In genomic region chr12:67804168-67804567, GRCh38 we compare ENCODE assay signal across 11 cellular contexts.
A peak's percentile ranks its signal among the peaks of the same experiment; 100 is the strongest.
DNase-seq lines count a peak whose midpoint lies in the region; ATAC-seq and TF ChIP-seq lines count a peak whose summit lies in the region.
"Had no signal": no experiment of that assay in that cellular context is flagged by ENCODE, and none has a peak within 500 bp of the region (broad histone marks: within the 10 kb centered on the region; RNA-seq: fewer than 3 reads in every experiment).

No MANE protein-coding gene starts in this region.

- WGBS in right cardiac atrium, result 42% methylated on average over 1 of the region's 1 CpG

- H3K4me1 Mint-ChIP-seq in activated naive CD8-positive, alpha-beta T cell treated with anti-CD3 and anti-CD28 coated beads, Interleukin-2, amount 50 U/mL, for 24 hours, result peaks cover 26% of the 10 kb centered on the region

- no peak overlapping the region for H3K27ac Mint-ChIP-seq in activated naive CD8-positive, alpha-beta T cell treated with anti-CD3 and anti-CD28 coated beads, Interleukin-2, amount 50 U/mL, for 24 hours
- H3K27ac Mint-ChIP-seq: mesothelial cell of epicardium had no signal

- no peaks in the 10 kb centered on the region for H4K20me1 ChIP-seq in Loucy (ENCODE audit: insufficient read depth, low read length, poor library complexity, severe bottlenecking)

- H3K4me2 ChIP-seq in Loucy (ENCODE audit: low read depth, low read length, poor library complexity, severe bottlenecking), result peak overlapping the region; percentile 50

- no peak overlapping the region for H3K4me3 Mint-ChIP-seq in activated naive CD8-positive, alpha-beta T cell treated with anti-CD3 and anti-CD28 coated beads, Interleukin-2, amount 50 U/mL, for 24 hours
- H3K4me3 Mint-ChIP-seq: mesothelial cell of epicardium had no signal

- TF ChIP-seq CTCF in Loucy (conservative IDR thresholded peaks at IDR 0.05; ENCODE audit: low read length), result no peak
- TF ChIP-seq CTCF in breast epithelium (IDR thresholded peaks at IDR 0.05), result no peak

- no peak overlapping the region for H3K4me3 ChIP-seq in Loucy (ENCODE audit: low read length, poor library complexity, severe bottlenecking)
- H3K4me3 ChIP-seq in breast epithelium, result no peak overlapping the region
- H3K4me3 ChIP-seq in right cardiac atrium (ENCODE audit: low read length), result no peak overlapping the region
- H3K4me3 ChIP-seq: adrenal gland had no signal

- H3K9me3 ChIP-seq in Loucy (ENCODE audit: insufficient read depth, low read depth, low read length), result no peaks in the 10 kb centered on the region
- H3K9me3 ChIP-seq in breast epithelium, result no peaks in the 10 kb centered on the region
- H3K9me3 ChIP-seq in right cardiac atrium (ENCODE audit: control insufficient read depth, low read length), result no peaks in the 10 kb centered on the region
- H3K9me3 ChIP-seq: adrenal gland had no signal

- H3K27ac ChIP-seq in breast epithelium, result no peak overlapping the region
- no peak overlapping the region for H3K27ac ChIP-seq in right cardiac atrium (ENCODE audit: low read length)
- H3K27ac ChIP-seq: adrenal gland had no signal

- H3K4me1 ChIP-seq in Loucy (ENCODE audit: insufficient read depth, low read length, poor library complexity, severe bottlenecking) (peaks cover 19% of the 10 kb centered on the region), breast epithelium (no peaks in the 10 kb centered on the region), right cardiac atrium (ENCODE audit: control insufficient read depth, insufficient read depth, low read length) (peaks cover 3% of the 10 kb centered on the region)
- H3K4me1 ChIP-seq: adrenal gland had no signal

- no peak overlapping the region for H3K9ac ChIP-seq in Loucy (ENCODE audit: low read depth, low read length, poor library complexity, severe bottlenecking)

- H3K36me3 ChIP-seq in Loucy (ENCODE audit: insufficient read depth, low read length), result no peaks in the 10 kb centered on the region
- H3K36me3 ChIP-seq in breast epithelium, result no peaks in the 10 kb centered on the region
- H3K36me3 ChIP-seq: adrenal gland had no signal

- peak; percentile 24 for DNase-seq in activated CD8-positive, alpha-beta memory T cell treated with anti-CD3 and anti-CD28 coated beads, Interleukin-2, amount 50 U/mL, for 24 hours (ENCODE audit: extremely low read depth)
- no peak for DNase-seq in activated CD8-positive, alpha-beta memory T cell treated with anti-CD3 and anti-CD28 coated beads for 24 hours
- DNase-seq in activated naive CD8-positive, alpha-beta T cell treated with anti-CD3 and anti-CD28 coated beads, Interleukin-2, amount 50 U/mL, for 24 hours, result peak; percentile 38
- DNase-seq in stimulated activated naive CD4-positive, alpha-beta T cell treated with Interleukin-2 at 50 U/mL for 16 hours (lab: John Stamatoyannopoulos, UW), result peak; percentile 45
- no peak for DNase-seq in breast epithelium (ENCODE audit: low spot score in 2 of 2)
- DNase-seq in right cardiac atrium, result no peak
- DNase-seq in NOMO-1 treated with DMSO at 0.1 percent for 48 hours (lab: John Stamatoyannopoulos, UW; ENCODE audit: unreplicated experiment), result no peak
- DNase-seq: ACHN, adrenal gland had no signal

- no peak overlapping the region for H2AFZ ChIP-seq in Loucy (ENCODE audit: low read length)

- no peak for TF ChIP-seq POLR2A in breast epithelium (IDR thresholded peaks at IDR 0.05)

- H3K27me3 ChIP-seq in Loucy (ENCODE audit: insufficient read depth, low read length, poor library complexity, severe bottlenecking), result no peaks in the 10 kb centered on the region
- H3K27me3 ChIP-seq in breast epithelium, result no peaks in the 10 kb centered on the region
- no peaks in the 10 kb centered on the region for H3K27me3 ChIP-seq in right cardiac atrium (ENCODE audit: control insufficient read depth, insufficient read depth)
- H3K27me3 ChIP-seq: adrenal gland had no signal

- intact Hi-C loops in breast epithelium (cut with DNase I; ENCODE audit: low total_unique reads), result no loop called here
- intact Hi-C loops in right cardiac atrium (cut with DNase I), result no loop called here

- ATAC-seq in activated naive CD8-positive, alpha-beta T cell treated with anti-CD3 and anti-CD28 coated beads, Interleukin-2, amount 50 U/mL, for 24 hours, result peak; percentile 97
- no peak for ATAC-seq in right cardiac atrium

- no peaks in the 10 kb centered on the region for H3K36me3 Mint-ChIP-seq in activated naive CD8-positive, alpha-beta T cell treated with anti-CD3 and anti-CD28 coated beads, Interleukin-2, amount 50 U/mL, for 24 hours (ENCODE audit: low read depth)
- H3K36me3 Mint-ChIP-seq: mesothelial cell of epicardium had no signal

- no peaks in the 10 kb centered on the region for H3F3A ChIP-seq in Loucy (ENCODE audit: low read depth)

- H3K79me2 ChIP-seq in Loucy (ENCODE audit: insufficient read depth, low read length), result no peaks in the 10 kb centered on the region

- H3K9me3 Mint-ChIP-seq in activated naive CD8-positive, alpha-beta T cell treated with anti-CD3 and anti-CD28 coated beads, Interleukin-2, amount 50 U/mL, for 24 hours, result no peaks in the 10 kb centered on the region
- H3K9me3 Mint-ChIP-seq: mesothelial cell of epicardium had no signal

- peaks cover 3% of the 10 kb centered on the region for H3K27me3 Mint-ChIP-seq in activated naive CD8-positive, alpha-beta T cell treated with anti-CD3 and anti-CD28 coated beads, Interleukin-2, amount 50 U/mL, for 24 hours

- no peaks in the 10 kb centered on the region for H3K9me2 ChIP-seq in Loucy (replicated peaks; ENCODE audit: low read depth, low read length)

Comparison
In these comparisons a context has a peak if more than half of its experiments do, and no peak if none do; other contexts are left out.
1. DNase-seq: peak in activated CD8-positive, alpha-beta memory T cell treated with anti-CD3 and anti-CD28 coated beads, Interleukin-2, amount 50 U/mL, for 24 hours (single experiment), activated naive CD8-positive, alpha-beta T cell treated with anti-CD3 and anti-CD28 coated beads, Interleukin-2, amount 50 U/mL, for 24 hours (single experiment) and stimulated activated naive CD4-positive, alpha-beta T cell treated with Interleukin-2 at 50 U/mL for 16 hours (single experiment); none in activated CD8-positive, alpha-beta memory T cell treated with anti-CD3 and anti-CD28 coated beads for 24 hours (single experiment), breast epithelium (0 of 2), right cardiac atrium (0 of 3) and NOMO-1 treated with DMSO at 0.1 percent for 48 hours (single experiment).